ENCODE assay signal across 9 cellular contexts in the genomic region with DNA sequence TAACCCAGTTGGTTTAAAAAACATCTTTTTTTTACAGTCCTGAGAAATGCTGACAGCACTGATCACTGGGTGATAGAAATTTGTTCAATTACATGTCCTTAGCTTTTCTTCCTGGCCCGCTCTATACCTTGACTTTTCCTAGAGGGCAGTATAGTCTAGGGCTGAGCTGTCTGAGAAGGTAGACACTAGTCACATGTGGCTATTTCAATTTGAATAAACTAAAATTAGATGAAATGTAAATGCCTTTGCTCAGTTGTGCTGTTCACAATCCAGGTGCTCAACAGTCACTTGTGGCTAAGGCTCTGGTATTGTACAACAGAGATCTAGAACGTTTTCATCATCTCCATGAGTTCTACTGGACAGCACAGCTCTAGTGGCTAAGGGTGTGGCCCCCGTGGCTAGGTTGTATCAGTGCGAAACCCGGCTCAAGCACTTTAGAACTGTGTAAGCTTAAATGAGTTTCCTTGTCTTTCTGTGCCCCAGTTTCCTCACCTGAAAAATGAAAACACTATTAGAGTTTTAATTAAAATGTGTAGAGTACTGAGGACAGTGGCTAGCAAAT.
DNase-seq lines count a peak whose midpoint lies in the region; ATAC-seq and TF ChIP-seq lines count a peak whose summit lies in the region.
"Had no signal": no experiment of that assay in that cellular context is flagged by ENCODE, and none has a peak within 500 bp of the region (broad histone marks: within the 10 kb centered on the region; RNA-seq: fewer than 3 reads in every experiment).

No MANE protein-coding gene starts in this region.

- no peaks in the 10 kb centered on the region for H3K4me1 ChIP-seq in gastrocnemius medialis

- CTCF ChIA-PET in CD4-positive, alpha-beta T cell (lab: Charles Lee): interaction anchor here (0.7 kb wide), 1 partner anchor 387 kb away, joined by 3 read pairs; no protein-coding TSS in a partner anchor

- peak; percentile 59 for TF ChIP-seq CTCF in GM06990 (IDR thresholded peaks at IDR 0.05; ENCODE audit: insufficient read depth, low read length, poor library complexity, severe bottlenecking)
- TF ChIP-seq CTCF in VCaP (conservative IDR thresholded peaks at IDR 0.05): 0 out of 2 replicates have a peak, but pooled peaks have one; percentile 7
- TF ChIP-seq CTCF in gastrocnemius medialis (IDR thresholded peaks at IDR 0.05 in 4 of 5, conservative IDR thresholded peaks at IDR 0.05 in 1 of 5): no peak
- TF ChIP-seq CTCF in CD4-positive, alpha-beta T cell (IDR thresholded peaks at IDR 0.05): no peak

- in situ Hi-C loops in gastrocnemius medialis (cut with MboI; ENCODE audit: low sequenced_read_pairs in 4 of 4): no loop called here

- H3K27me3 ChIP-seq in GM06990 (replicated peaks; ENCODE audit: control insufficient read depth, insufficient read depth, low read length) (no peaks in the 10 kb centered on the region; the same call in 1 of the 2 replicates), gastrocnemius medialis (no peaks in the 10 kb centered on the region)
- H3K27me3 ChIP-seq in CD4-positive, alpha-beta T cell (ENCODE audit: control insufficient read depth, insufficient read depth, low read length): no peaks in the 10 kb centered on the region

- H3K36me3 ChIP-seq in GM06990 (ENCODE audit: control insufficient read depth, insufficient read depth, low read length) (no peaks in the 10 kb centered on the region), gastrocnemius medialis (no peaks in the 10 kb centered on the region)

- POLR2A ChIA-PET in CD4-positive, alpha-beta T cell (lab: Charles Lee): no interaction called here

- intact Hi-C loops in gastrocnemius medialis (cut with DNase I; ENCODE audit: low total_unique reads): loop anchor here (10.0 kb wide), 1 partner anchor 391 kb away; no protein-coding TSS in a partner anchor
- intact Hi-C loops in CD4-positive, alpha-beta T cell (cut with DNase I, micrococcal nuclease): no loop called here

- TF ChIP-seq POLR2A in gastrocnemius medialis (IDR thresholded peaks at IDR 0.05): no peak

- H3K4me3 Mint-ChIP-seq in CD4-positive, alpha-beta T cell: no peak overlapping the region
- H3K4me3 Mint-ChIP-seq: dendritic cell treated with granulocyte-macrophage colony-stimulating factor and Interleukin-4, amounts not matched to agents 40 ng/mL and 50 ng/mL, for 4 days had no signal

- H3K36me3 Mint-ChIP-seq in CD4-positive, alpha-beta T cell (ENCODE audit: low read depth): no peaks in the 10 kb centered on the region

- H3K4me1 Mint-ChIP-seq in CD4-positive, alpha-beta T cell (ENCODE audit: low read depth): no peaks in the 10 kb centered on the region

- peaks cover 29% of the 10 kb centered on the region for H3K27me3 Mint-ChIP-seq in CD4-positive, alpha-beta T cell
- H3K27me3 Mint-ChIP-seq: dendritic cell treated with granulocyte-macrophage colony-stimulating factor and Interleukin-4, amounts not matched to agents 40 ng/mL and 50 ng/mL, for 4 days had no signal

- H3K27ac Mint-ChIP-seq in CD4-positive, alpha-beta T cell: no peak overlapping the region
- H3K27ac Mint-ChIP-seq: dendritic cell treated with granulocyte-macrophage colony-stimulating factor and Interleukin-4, amounts not matched to agents 40 ng/mL and 50 ng/mL, for 4 days had no signal

- H3K9me3 ChIP-seq in gastrocnemius medialis: no peaks in the 10 kb centered on the region
- no peaks in the 10 kb centered on the region for H3K9me3 ChIP-seq in CD4-positive, alpha-beta T cell (ENCODE audit: control insufficient read depth, low read length)

- H3K27ac ChIP-seq in VCaP: no peak overlapping the region
- H3K27ac ChIP-seq in gastrocnemius medialis: no peak overlapping the region
- no peak overlapping the region for H3K27ac ChIP-seq in CD4-positive, alpha-beta T cell (ENCODE audit: low read depth, low read length)

- ATAC-seq in GM19463 (IDR thresholded peaks at IDR 0.05; ENCODE audit: unreplicated experiment): peak; percentile 93
- ATAC-seq in HG03139 (IDR thresholded peaks at IDR 0.05; ENCODE audit: unreplicated experiment): peak; percentile 81
- no peak for ATAC-seq in gastrocnemius medialis
- no peak for ATAC-seq in CD4-positive, alpha-beta T cell (ENCODE audit: poor library complexity)

- DNase-seq in GM06990 (ENCODE audit: extremely low read depth, insufficient read length): peak; percentile 25
- no peak for DNase-seq in gastrocnemius medialis
- DNase-seq in hypothalamus (lab: John Stamatoyannopoulos, UW): no peak
- no peak for DNase-seq in CD4-positive, alpha-beta T cell
- no peak for DNase-seq in AG08396 (ENCODE audit: low spot score)

- H3K4me3 ChIP-seq in GM06990 (replicated peaks; ENCODE audit: low read depth, low read length) (no peak overlapping the region), gastrocnemius medialis (no peak overlapping the region)

- no peaks in the 10 kb centered on the region for H3K9me3 Mint-ChIP-seq in CD4-positive, alpha-beta T cell
- H3K9me3 Mint-ChIP-seq: dendritic cell treated with granulocyte-macrophage colony-stimulating factor and Interleukin-4, amounts not matched to agents 40 ng/mL and 50 ng/mL, for 4 days had no signal

Comparison
In these comparisons a context has a peak if more than half of its experiments do, and no peak if none do; other contexts are left out.
1. CTCF ChIP-seq: peak in GM06990 (single experiment) and VCaP (single experiment); none in gastrocnemius medialis (0 of 5) and CD4-positive, alpha-beta T cell (single experiment).
2. ATAC-seq: peak in GM19463 (single experiment) and HG03139 (single experiment); none in gastrocnemius medialis (0 of 2) and CD4-positive, alpha-beta T cell (single experiment).